8 cellular contexts compared by ENCODE assay signal in the genomic region with DNA sequence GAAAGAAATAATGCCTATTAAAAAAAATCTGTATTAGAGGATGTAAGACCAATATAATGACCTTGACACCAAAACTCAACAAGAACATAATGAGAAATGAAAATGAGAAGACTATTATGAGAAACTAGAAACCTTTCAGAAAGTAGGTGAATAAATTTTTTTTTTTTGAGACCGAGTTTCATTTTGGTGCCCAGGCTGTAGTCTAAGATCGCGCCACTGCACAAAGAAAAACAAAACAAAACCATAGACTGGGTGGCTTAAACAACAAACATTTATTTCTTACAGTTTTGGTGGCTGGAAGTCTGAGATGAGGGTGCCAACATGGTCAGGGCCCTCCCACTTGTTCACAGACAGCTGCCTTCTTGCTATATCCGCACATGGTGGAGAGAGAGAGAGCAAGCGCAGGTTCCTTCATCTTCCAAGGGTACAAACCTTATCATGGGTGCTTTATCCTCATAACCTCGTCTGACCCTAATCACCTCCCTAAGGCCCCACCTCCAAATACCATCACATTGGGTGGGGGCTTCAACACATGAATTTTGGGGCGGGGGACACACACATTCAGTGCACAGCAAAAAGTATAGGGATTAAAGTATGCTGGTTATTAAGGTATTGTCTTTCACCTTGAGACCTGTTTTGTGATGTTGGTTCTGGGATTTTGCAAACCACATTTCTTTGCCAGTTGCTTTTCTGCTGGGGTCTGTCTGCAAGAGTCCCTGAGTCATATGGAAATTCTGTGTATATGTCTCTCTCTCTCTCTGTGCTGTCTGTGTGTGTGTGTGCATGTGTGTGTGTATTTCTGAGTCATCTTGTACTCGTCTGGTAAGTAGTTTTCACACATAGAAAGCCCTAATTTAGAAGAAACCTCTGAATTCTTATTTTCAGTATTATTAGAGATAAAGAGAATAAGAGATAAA. TPM values are rescaled to one million over a fixed set of nuclear protein-coding genes. Genes with fewer than 3 reads are reported as not detected.
DNase-seq lines count a peak whose midpoint lies in the region; ATAC-seq lines count a peak whose summit lies in the region.

No MANE protein-coding gene starts in this region.

- no peaks in the 10 kb centered on the region for H3K27me3 Mint-ChIP-seq in activated CD8-positive, alpha-beta memory T cell treated with anti-CD3 and anti-CD28 coated beads, Interleukin-2, amount 10 ng/mL, durations not matched to agents 7 days and 5 days
- no peaks in the 10 kb centered on the region for H3K27me3 Mint-ChIP-seq in naive thymus-derived CD8-positive, alpha-beta T cell

- CTCF ChIA-PET in activated CD8-positive, alpha-beta memory T cell treated with anti-CD3 and anti-CD28 coated beads, Interleukin-2, amount 10 ng/mL, durations not matched to agents 7 days and 5 days (lab: Charles Lee) = interaction anchor here (1.0 to 1.5 kb wide), 2 partner anchors 72 to 78 kb away, joined by 3 to 6 read pairs; no protein-coding TSS in a partner anchor

- peak; percentile 22 for DNase-seq in A172 (ENCODE audit: low spot score)
- peak; percentile 88 for DNase-seq in activated CD8-positive, alpha-beta memory T cell treated with anti-CD3 and anti-CD28 coated beads, Interleukin-2, amount 10 ng/mL, durations not matched to agents 7 days and 5 days
- DNase-seq in renal cortical epithelial cell (ENCODE audit: low read depth) = peak; percentile 52
- DNase-seq in NCI-H2107 (lab: John Stamatoyannopoulos, UW) = no peak
- no peak for DNase-seq in NCI-H510A treated with DMSO at 0.1 percent for 48 hours (lab: John Stamatoyannopoulos, UW)
- DNase-seq in naive thymus-derived CD8-positive, alpha-beta T cell = no peak

- no peaks in the 10 kb centered on the region for H3K36me3 Mint-ChIP-seq in activated CD8-positive, alpha-beta memory T cell treated with anti-CD3 and anti-CD28 coated beads, Interleukin-2, amount 10 ng/mL, durations not matched to agents 7 days and 5 days
- H3K36me3 Mint-ChIP-seq in naive thymus-derived CD8-positive, alpha-beta T cell = no peaks in the 10 kb centered on the region

- peak overlapping the region; percentile 61 for H3K4me3 Mint-ChIP-seq in activated CD8-positive, alpha-beta memory T cell treated with anti-CD3 and anti-CD28 coated beads, Interleukin-2, amount 10 ng/mL, durations not matched to agents 7 days and 5 days
- H3K4me3 Mint-ChIP-seq in naive thymus-derived CD8-positive, alpha-beta T cell = peak overlapping the region in 2 of 10 donors; percentile 32 to 51

- ATAC-seq in GM19328 (IDR thresholded peaks at IDR 0.05; ENCODE audit: unreplicated experiment) = peak; percentile 80
- peak; percentile 85 for ATAC-seq in HG03342 (IDR thresholded peaks at IDR 0.05; ENCODE audit: unreplicated experiment)
- ATAC-seq in activated CD8-positive, alpha-beta memory T cell treated with anti-CD3 and anti-CD28 coated beads, Interleukin-2, amount 10 ng/mL, durations not matched to agents 7 days and 5 days = peak; percentile 87
- ATAC-seq in naive thymus-derived CD8-positive, alpha-beta T cell = no peak

- no peaks in the 10 kb centered on the region for H3K9me3 Mint-ChIP-seq in activated CD8-positive, alpha-beta memory T cell treated with anti-CD3 and anti-CD28 coated beads, Interleukin-2, amount 10 ng/mL, durations not matched to agents 7 days and 5 days (ENCODE audit: low read depth)
- peaks cover 0 to 2% (median 0%) of the 10 kb centered on the region in 9 donors for H3K9me3 Mint-ChIP-seq in naive thymus-derived CD8-positive, alpha-beta T cell

- POLR2A ChIA-PET in naive thymus-derived CD8-positive, alpha-beta T cell (lab: Charles Lee) = no interaction called here

- H3K27ac Mint-ChIP-seq in activated CD8-positive, alpha-beta memory T cell treated with anti-CD3 and anti-CD28 coated beads, Interleukin-2, amount 10 ng/mL, durations not matched to agents 7 days and 5 days = peak overlapping the region; percentile 88
- no peak overlapping the region for H3K27ac Mint-ChIP-seq in naive thymus-derived CD8-positive, alpha-beta T cell

- H3K4me1 Mint-ChIP-seq in activated CD8-positive, alpha-beta memory T cell treated with anti-CD3 and anti-CD28 coated beads, Interleukin-2, amount 10 ng/mL, durations not matched to agents 7 days and 5 days = peaks cover 19% of the 10 kb centered on the region
- H3K4me1 Mint-ChIP-seq in naive thymus-derived CD8-positive, alpha-beta T cell = peaks cover 0 to 4% (median 0%) of the 10 kb centered on the region in 4 donors

RNA-seq across cellular contexts. Expression of gene ZCRB1, which starts 26.2 kb away (rescaled TPM):
- total RNA-seq in A172 (2014; rRNA removed; shearing (Covaris generic)) = 47.9 and 90.2 TPM in 2 replicates
- total RNA-seq in activated CD8-positive, alpha-beta memory T cell treated with anti-CD3 and anti-CD28 coated beads, Interleukin-2, amount 10 ng/mL, durations not matched to agents 7 days and 5 days = 10 to 100 TPM; 55.9 to 62.8 TPM
- 23.4 and 31.2 TPM in 2 replicates for total RNA-seq in renal cortical epithelial cell
- 10 to 100 TPM; 29.6 to 33.5 TPM for total RNA-seq in naive thymus-derived CD8-positive, alpha-beta T cell
- polyA plus RNA-seq in naive thymus-derived CD8-positive, alpha-beta T cell = 10 to 100 TPM; 67.7 to 80.4 (median 74.0) TPM

RNA-seq across cellular contexts. Expression of gene PPHLN1, which starts 26.3 kb away (rescaled TPM):
- 78.7 and 94.4 TPM in 2 replicates for total RNA-seq in A172 (2014; rRNA removed; shearing (Covaris generic))
- total RNA-seq in activated CD8-positive, alpha-beta memory T cell treated with anti-CD3 and anti-CD28 coated beads, Interleukin-2, amount 10 ng/mL, durations not matched to agents 7 days and 5 days = 10 to 100 TPM; 84.1 to 86.1 TPM
- total RNA-seq in renal cortical epithelial cell = 106 and 109 TPM in 2 replicates
- 100 to 1,000 TPM; 107 to 111 TPM for total RNA-seq in naive thymus-derived CD8-positive, alpha-beta T cell
- 100 to 1,000 TPM; 152 to 178 (median 155) TPM for polyA plus RNA-seq in naive thymus-derived CD8-positive, alpha-beta T cell

Comparison
In these comparisons a context has a peak if more than half of its experiments do, and no peak if none do; other contexts are left out.
1. DNase-seq: peak in A172 (single experiment), activated CD8-positive, alpha-beta memory T cell treated with anti-CD3 and anti-CD28 coated beads, Interleukin-2, amount 10 ng/mL, durations not matched to agents 7 days and 5 days (single experiment) and renal cortical epithelial cell (single experiment); none in NCI-H2107 (single experiment), NCI-H510A treated with DMSO at 0.1 percent for 48 hours (single experiment) and naive thymus-derived CD8-positive, alpha-beta T cell (0 of 10).
2. ATAC-seq: peak in GM19328 (single experiment), HG03342 (single experiment) and activated CD8-positive, alpha-beta memory T cell treated with anti-CD3 and anti-CD28 coated beads, Interleukin-2, amount 10 ng/mL, durations not matched to agents 7 days and 5 days (single experiment); none in naive thymus-derived CD8-positive, alpha-beta T cell (0 of 2).